ENCODE assay signal across 23 cellular contexts in genomic region chr3:173755161-173755560, GRCh38.
DNase-seq lines count a peak whose midpoint lies in the region; ATAC-seq, FAIRE-seq and TF ChIP-seq lines count a peak whose summit lies in the region.
"Had no signal": no experiment of that assay in that cellular context is flagged by ENCODE, and none has a peak within 500 bp of the region (broad histone marks: within the 10 kb centered on the region; RNA-seq: fewer than 3 reads in every experiment).

No MANE protein-coding gene starts in this region.

- H3K27me3 ChIP-seq in HepG2 (ENCODE audit: control insufficient read depth in 1 of 2, insufficient read depth in 2 of 2, low read length in 2 of 2) (no peaks in the 10 kb centered on the region), right lobe of liver (no peaks in the 10 kb centered on the region), K562 (ENCODE audit: control insufficient read depth in 2 of 2, insufficient read depth in 2 of 2, low read length in 2 of 2) (no peaks in the 10 kb centered on the region)
- H3K27me3 ChIP-seq: BLaER1 treated with 17β-estradiol and CSF1 and Interleukin-3, amounts not matched to agents 10 nM and 100 nM had no signal

- H3K79me2 ChIP-seq in HepG2 (ENCODE audit: insufficient read depth, low read length) (no peaks in the 10 kb centered on the region), K562 (ENCODE audit: control insufficient read depth, insufficient read depth, low read length) (no peaks in the 10 kb centered on the region)

- H3K36me3 ChIP-seq in HepG2 (replicated peaks in 1 of 2; ENCODE audit: control insufficient read depth in 1 of 2, insufficient read depth in 2 of 2, low read length in 2 of 2) (no peaks in the 10 kb centered on the region), right lobe of liver (no peaks in the 10 kb centered on the region), K562 (ENCODE audit: control insufficient read depth, insufficient read depth, low read length) (no peaks in the 10 kb centered on the region)
- H3K36me3 ChIP-seq: BLaER1 treated with 17β-estradiol and CSF1 and Interleukin-3, amounts not matched to agents 10 nM and 100 nM had no signal

- TF ChIP-seq POLR2A in HepG2 (IDR thresholded peaks at IDR 0.05; ENCODE audit: insufficient read depth in 1 of 2, low read depth in 2 of 2, low read length in 2 of 2) (no peak), right lobe of liver (IDR thresholded peaks at IDR 0.05) (no peak), K562 (conservative IDR thresholded peaks at IDR 0.05) (no peak)

- TF ChIP-seq CTCF in HepG2 (CRISPR knock-in tag; IDR thresholded peaks at IDR 0.05) (no peak), right lobe of liver (IDR thresholded peaks at IDR 0.05) (no peak), K562 (IDR thresholded peaks at IDR 0.05 in 2 of 3, conservative IDR thresholded peaks at IDR 0.05 in 1 of 3; ENCODE audit: insufficient read depth in 2 of 3, low read depth in 1 of 3, low read length in 3 of 3) (no peak)

- CTCF ChIA-PET in HepG2 (lab: Yijun Ruan, JAX; ENCODE audit: low intra/inter-chr PET ratio, low total read pairs), result no interaction called here
- CTCF ChIA-PET in K562 (lab: Yijun Ruan, JAX; ENCODE audit: low intra/inter-chr PET ratio), result no interaction called here

- no peak for FAIRE-seq in HepG2 (lab: Jason Lieb, UNC)
- FAIRE-seq in K562 (lab: Jason Lieb, UNC), result no peak
- FAIRE-seq: A549, GM12891, GM19239 had no signal

- in situ Hi-C loops in HepG2 (cut with HindIII; ENCODE audit: extremely low pct_ligation_motif_present, low pct_unique_long_range_greater_than_20kb) (no loop called here), K562 (cut with MboI) (no loop called here)

- H3K9ac ChIP-seq in HepG2 (ENCODE audit: insufficient read depth, low read depth, low read length) (no peak overlapping the region), K562 (ENCODE audit: insufficient read depth in 1 of 2, low read depth in 2 of 2, low read length in 2 of 2) (no peak overlapping the region)
- H3K9ac ChIP-seq: BLaER1 treated with 17β-estradiol and CSF1 and Interleukin-3, amounts not matched to agents 10 nM and 100 nM had no signal

- H3K9me1 ChIP-seq in K562 (ENCODE audit: control insufficient read depth, insufficient read depth, low read length), result no peaks in the 10 kb centered on the region

- H3K4me3 ChIP-seq in HepG2 (replicated peaks in 1 of 3; ENCODE audit: insufficient read depth in 1 of 3, low read depth in 2 of 3, low read length in 3 of 3) (no peak overlapping the region), right lobe of liver (no peak overlapping the region), K562 (no peak overlapping the region)
- H3K4me3 ChIP-seq: A549; BLaER1 treated with 17β-estradiol and CSF1 and Interleukin-3, amounts not matched to agents 10 nM and 100 nM had no signal

- no TSS peak for BruUV-seq in HepG2 (replicated peaks; lab: Mats Ljungman, UMichigan)
- BruUV-seq in K562 (replicated peaks; lab: Mats Ljungman, UMichigan), result no TSS peak

- H3K4me2 ChIP-seq in HepG2 (ENCODE audit: low read depth, low read length), result no peak overlapping the region
- H3K4me2 ChIP-seq in K562 (ENCODE audit: insufficient read depth, low read length), result no peak overlapping the region
- H3K4me2 ChIP-seq: A549; BLaER1 treated with 17β-estradiol and CSF1 and Interleukin-3, amounts not matched to agents 10 nM and 100 nM had no signal

- no peak overlapping the region for H3K27ac ChIP-seq in HepG2 (ENCODE audit: extremely low read length, insufficient read depth, low read length)
- no peak overlapping the region for H3K27ac ChIP-seq in right lobe of liver
- H3K27ac ChIP-seq in K562 (ENCODE audit: extremely low read depth, low read depth, low read length), result no peak overlapping the region
- H3K27ac ChIP-seq: 22Rv1; A549; BLaER1 treated with 17β-estradiol and CSF1 and Interleukin-3, amounts not matched to agents 10 nM and 100 nM; C4-2B had no signal

- no peak for TF ChIP-seq RAD21 in HepG2 (CRISPR knock-in tag; IDR thresholded peaks at IDR 0.05)
- no peak for TF ChIP-seq RAD21 in K562 (CRISPR knock-in tag; conservative IDR thresholded peaks at IDR 0.05 in 1 of 2, IDR thresholded peaks at IDR 0.05 in 1 of 2)

- H3K4me1 ChIP-seq in HepG2 (ENCODE audit: insufficient read depth, low read length), result no peaks in the 10 kb centered on the region
- no peaks in the 10 kb centered on the region for H3K4me1 ChIP-seq in right lobe of liver
- H3K4me1 ChIP-seq in K562 (replicated peaks in 1 of 2; ENCODE audit: control insufficient read depth in 2 of 2, insufficient read depth in 2 of 2, low read length in 2 of 2), result no peaks in the 10 kb centered on the region
- H3K4me1 ChIP-seq: A549; BLaER1 treated with 17β-estradiol and CSF1 and Interleukin-3, amounts not matched to agents 10 nM and 100 nM; Caco-2 had no signal

- intact Hi-C loops in HepG2 (cut with micrococcal nuclease; ENCODE audit: unreplicated experiment) (no loop called here), right lobe of liver (cut with DNase I) (no loop called here), K562 (cut with micrococcal nuclease) (no loop called here)

- ATAC-seq in HepG2 (no peak), right lobe of liver (no peak), K562 (no peak), GM19455 (IDR thresholded peaks at IDR 0.05; ENCODE audit: unreplicated experiment) (no peak)
- ATAC-seq: A549; CD8-positive, alpha-beta T cell had no signal

- POLR2A ChIA-PET in HepG2 (lab: Yijun Ruan, JAX) (no interaction called here), K562 (lab: Yijun Ruan, JAX) (no interaction called here)

- H2AFZ ChIP-seq in HepG2 (ENCODE audit: low read length) (no peak overlapping the region), K562 (ENCODE audit: low read depth, low read length) (no peak overlapping the region)

- DNase-seq in HepG2 (ENCODE audit: low spot score), result no peak
- no peak for DNase-seq in right lobe of liver
- no peak for DNase-seq in K562 (ENCODE audit: extremely low read depth in 1 of 4, low spot score in 3 of 4)
- DNase-seq in NCI-H1417 (lab: John Stamatoyannopoulos, UW), result no peak
- DNase-seq: AML-193; Caco-2; Calu3; CD4-positive, alpha-beta T cell; CD8-positive, alpha-beta T cell; DMS 273 treated with DMSO at 0.1 percent for 48 hours; DMS153; DMS53; DMS79; DND-41; EL; GF-D8 had no signal

- TF ChIP-seq EP300 in HepG2 (IDR thresholded peaks at IDR 0.05; ENCODE audit: low read depth in 2 of 2, low read length in 2 of 2) (no peak), HepG2 (CRISPR knock-in tag; IDR thresholded peaks at IDR 0.05; ENCODE audit: borderline replicate concordance) (no peak), K562 (IDR thresholded peaks at IDR 0.05; ENCODE audit: low read length) (no peak)

- H3K9me3 ChIP-seq in HepG2 (ENCODE audit: low read length) (no peaks in the 10 kb centered on the region), right lobe of liver (no peaks in the 10 kb centered on the region), K562 (replicated peaks; ENCODE audit: control insufficient read depth, insufficient read depth, low read depth, low read length) (no peaks in the 10 kb centered on the region)
- H3K9me3 ChIP-seq: A549; BLaER1 treated with 17β-estradiol and CSF1 and Interleukin-3, amounts not matched to agents 10 nM and 100 nM; Caco-2 had no signal

- H4K20me1 ChIP-seq in HepG2 (ENCODE audit: insufficient read depth, low read length) (no peaks in the 10 kb centered on the region), K562 (replicated peaks; ENCODE audit: control insufficient read depth, insufficient read depth, low read length) (no peaks in the 10 kb centered on the region)
- H4K20me1 ChIP-seq: BLaER1 treated with 17β-estradiol and CSF1 and Interleukin-3, amounts not matched to agents 10 nM and 100 nM had no signal

TF ChIP-seq in HepG2, 621 proteins besides CTCF, POLR2A, EP300 and RAD21 (continues in another document):
- no peak for TF ChIP-seq BATF2 (CRISPR knock-in tag; IDR thresholded peaks at IDR 0.05)
- TF ChIP-seq ATF7 (IDR thresholded peaks at IDR 0.05), result peak; percentile 45
- no peak for TF ChIP-seq ATF7 (CRISPR knock-in tag; IDR thresholded peaks at IDR 0.05)

TF ChIP-seq in K562, 482 proteins besides CTCF, POLR2A, EP300 and RAD21 (continues in another document):
- TF ChIP-seq SRF (CRISPR knock-in tag; IDR thresholded peaks at IDR 0.05) (no peak), REST (CRISPR knock-in tag; IDR thresholded peaks at IDR 0.05; ENCODE audit: low read depth) (no peak), TCFL5 (CRISPR knock-in tag; conservative IDR thresholded peaks at IDR 0.05) (no peak), NCOA1 (IDR thresholded peaks at IDR 0.05; ENCODE audit: low read depth) (no peak)
- TF ChIP-seq, protein P1, sequence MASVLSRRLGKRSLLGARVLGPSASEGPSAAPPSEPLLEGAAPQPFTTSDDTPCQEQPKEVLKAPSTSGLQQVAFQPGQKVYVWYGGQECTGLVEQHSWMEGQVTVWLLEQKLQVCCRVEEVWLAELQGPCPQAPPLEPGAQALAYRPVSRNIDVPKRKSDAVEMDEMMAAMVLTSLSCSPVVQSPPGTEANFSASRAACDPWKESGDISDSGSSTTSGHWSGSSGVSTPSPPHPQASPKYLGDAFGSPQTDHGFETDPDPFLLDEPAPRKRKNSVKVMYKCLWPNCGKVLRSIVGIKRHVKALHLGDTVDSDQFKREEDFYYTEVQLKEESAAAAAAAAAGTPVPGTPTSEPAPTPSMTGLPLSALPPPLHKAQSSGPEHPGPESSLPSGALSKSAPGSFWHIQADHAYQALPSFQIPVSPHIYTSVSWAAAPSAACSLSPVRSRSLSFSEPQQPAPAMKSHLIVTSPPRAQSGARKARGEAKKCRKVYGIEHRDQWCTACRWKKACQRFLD (CRISPR knock-in tag; IDR thresholded peaks at IDR 0.05), result no peak

Comparison
In these comparisons a context has a peak if more than half of its experiments do, and no peak if none do; other contexts are left out.
1. Of the 241 proteins assayed by ChIP-seq in both HepG2 and K562: peak only in HepG2: MAFF and MAFK; only in K562: none; in both: none; in neither: 236; mixed calls (peak in some experiments, not most) for 3.